ENCODE assay signal across 8 cellular contexts in the genomic region with DNA sequence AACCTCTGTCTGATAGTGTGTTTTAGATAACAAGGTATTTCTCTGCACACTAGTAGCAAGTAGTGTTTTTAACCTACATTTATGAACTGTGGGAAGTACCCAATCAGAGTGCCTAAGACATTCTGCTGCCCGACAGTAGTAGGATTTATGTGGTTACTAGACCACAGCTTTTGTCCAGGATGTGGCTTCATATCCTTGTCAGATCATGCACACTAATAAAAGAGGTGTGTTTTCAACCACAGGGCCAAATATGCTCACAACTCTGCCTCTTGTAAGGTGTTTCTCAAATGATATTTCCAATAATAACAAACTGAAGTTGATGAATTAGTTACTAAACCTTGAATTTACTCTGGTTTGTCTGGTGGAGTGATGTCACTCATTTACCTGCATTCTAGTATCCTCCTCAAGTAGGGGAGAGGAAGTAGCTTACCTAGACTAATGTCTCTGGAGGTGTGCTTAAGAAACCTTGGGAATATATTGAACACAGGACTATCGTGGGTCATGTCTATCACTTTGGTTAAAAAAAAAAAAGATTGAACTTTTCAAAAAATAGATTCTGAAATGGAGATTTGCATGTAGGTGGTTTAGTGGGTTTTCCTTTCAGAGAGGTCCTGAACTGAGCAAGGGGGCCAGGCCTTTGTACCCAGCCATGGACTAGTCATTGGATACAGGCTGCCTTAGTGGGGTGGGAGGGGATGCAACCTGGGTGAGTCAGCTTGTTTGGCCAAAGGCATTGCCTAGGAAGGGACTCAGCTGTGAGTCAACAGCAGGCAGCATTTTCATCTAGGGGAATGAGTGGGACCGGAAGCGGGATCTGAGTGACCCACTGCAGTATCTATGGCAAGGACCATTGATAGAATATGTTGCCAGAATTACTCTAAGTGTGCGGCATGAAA. TPM values are rescaled to one million over a fixed set of nuclear protein-coding genes. Genes with fewer than 3 reads are reported as not detected.
DNase-seq lines count a peak whose midpoint lies in the region; ATAC-seq and TF ChIP-seq lines count a peak whose summit lies in the region.

No MANE protein-coding gene starts in this region.

- peak; percentile 70 for ATAC-seq in GM21515 (IDR thresholded peaks at IDR 0.05; ENCODE audit: unreplicated experiment)

- H3K4me1 ChIP-seq in fibroblast of lung (ENCODE audit: control insufficient read depth, extremely low read depth, insufficient read depth, low read length) = peaks cover 4% of the 10 kb centered on the region
- H3K4me1 ChIP-seq in A673 (ENCODE audit: insufficient read depth, low read length, poor library complexity, severe bottlenecking) = peaks cover 45% of the 10 kb centered on the region

- H3K9me3 ChIP-seq in fibroblast of lung (ENCODE audit: control insufficient read depth, insufficient read depth, low read depth, low read length) = no peaks in the 10 kb centered on the region
- H3K9me3 ChIP-seq in A673 (ENCODE audit: low read depth, low read length, poor library complexity, severe bottlenecking) = no peaks in the 10 kb centered on the region

- no peak overlapping the region for H3K4me3 ChIP-seq in fibroblast of lung (replicated peaks in 1 of 4; ENCODE audit: control extremely low read depth in 1 of 4, insufficient read depth in 1 of 4, low read depth in 3 of 4, low read length in 4 of 4)
- no peak overlapping the region for H3K4me3 ChIP-seq in A673 (ENCODE audit: low read depth, low read length, poor library complexity, severe bottlenecking)

- H3K27ac ChIP-seq in C4-2B (peak overlapping the region; percentile 33), fibroblast of lung (ENCODE audit: insufficient read depth, low read length) (no peak overlapping the region), A673 (ENCODE audit: low read depth, low read length, poor library complexity, severe bottlenecking) (no peak overlapping the region)

- H4K20me1 ChIP-seq in fibroblast of lung (ENCODE audit: control insufficient read depth, extremely low read depth, insufficient read depth, low read length) = no peaks in the 10 kb centered on the region

- no peak overlapping the region for H3K9ac ChIP-seq in fibroblast of lung (ENCODE audit: insufficient read depth, low read length)

- CTCF ChIA-PET in A673 (lab: Charles Lee) = no interaction called here

- no peaks in the 10 kb centered on the region for H3K27me3 ChIP-seq in fibroblast of lung (ENCODE audit: control insufficient read depth, insufficient read depth, low read length)
- no peaks in the 10 kb centered on the region for H3K27me3 ChIP-seq in A673 (replicated peaks; ENCODE audit: insufficient read depth, low read depth, low read length, poor library complexity)

- no peak for TF ChIP-seq CTCF in C4-2B (conservative IDR thresholded peaks at IDR 0.05)
- no peak for TF ChIP-seq CTCF in fibroblast of lung (conservative IDR thresholded peaks at IDR 0.05 in 1 of 2, IDR thresholded peaks at IDR 0.05 in 1 of 2; ENCODE audit: low read depth in 1 of 2, low read length in 2 of 2)
- TF ChIP-seq CTCF in A673 (conservative IDR thresholded peaks at IDR 0.05; ENCODE audit: low read depth, low read length) = no peak

- DNase-seq in HS-27A (ENCODE audit: low read depth) (peak; percentile 68), fibroblast of lung (ENCODE audit: low read depth in 2 of 2) (peak; percentile 64 to 92), stromal cell of bone marrow (ENCODE audit: low read depth) (peak; percentile 40), A673 (ENCODE audit: low spot score) (no peak), retina (no peak)
- peak; percentile 22 to 23 for DNase-seq in activated CD4-positive, alpha-beta T cell treated with anti-CD3 and anti-CD28 coated beads for 4 hours

- no peaks in the 10 kb centered on the region for H3K36me3 ChIP-seq in fibroblast of lung (ENCODE audit: control insufficient read depth, insufficient read depth, low read length)
- H3K36me3 ChIP-seq in A673 (ENCODE audit: insufficient read depth, low read length, poor library complexity, severe bottlenecking) = peaks cover 6% of the 10 kb centered on the region

- no peak overlapping the region for H2AFZ ChIP-seq in fibroblast of lung (ENCODE audit: low read length)

- no peak overlapping the region for H3K4me2 ChIP-seq in fibroblast of lung (ENCODE audit: extremely low read depth, insufficient read depth, low read length)

- POLR2A ChIA-PET in A673 (lab: Charles Lee; ENCODE audit: low non-redundant PET) = no interaction called here

- H3K79me2 ChIP-seq in fibroblast of lung (ENCODE audit: control insufficient read depth, insufficient read depth, low read length) = peaks cover 9% of the 10 kb centered on the region

- intact Hi-C loops in A673 (cut with micrococcal nuclease; ENCODE audit: unreplicated experiment) = no loop called here

- BruUV-seq in A673 (replicated peaks; lab: Mats Ljungman, UMichigan) = no TSS peak

RNA-seq across cellular contexts. Expression of gene FBXW8, which starts 14.1 kb away (rescaled TPM):
- total RNA-seq in fibroblast of lung (10.8 and 11.7 TPM in 2 replicates), A673 (2021) (14.8 and 17.0 TPM in 2 replicates)
- polyA plus RNA-seq in fibroblast of lung = 20.9 and 21.4 TPM in 2 replicates
- polyA plus RNA-seq in fibroblast of lung (2012) = 15.6 and 18.4 TPM in 2 replicates
- polyA minus RNA-seq in fibroblast of lung (ENCODE audit: low replicate concordance) = 46.3 and 50.8 TPM in 2 replicates

RNA-seq across cellular contexts. Expression of gene HRK, which starts 43.6 kb away (rescaled TPM):
- total RNA-seq in fibroblast of lung (under 0.01 TPM in 2 replicates), A673 (2021) (0.17 and 0.37 TPM in 2 replicates)
- polyA plus RNA-seq in fibroblast of lung = 0.02 and 0.08 TPM in 2 replicates
- 0.01 TPM in 1 of 2 replicates, not detected in the other for polyA plus RNA-seq in fibroblast of lung (2012)
- polyA minus RNA-seq in fibroblast of lung (ENCODE audit: low replicate concordance) = 0.20 TPM in 1 of 2 replicates, not detected in the other

Comparison
In these comparisons a context has a peak if more than half of its experiments do, and no peak if none do; other contexts are left out.
1. DNase-seq: peak in HS-27A (single experiment), activated CD4-positive, alpha-beta T cell treated with anti-CD3 and anti-CD28 coated beads for 4 hours (2 of 2), fibroblast of lung (2 of 2) and stromal cell of bone marrow (single experiment); none in A673 (single experiment) and retina (single experiment).